14 cellular contexts compared by ENCODE assay signal in genomic region chr16:30565526-30565925, GRCh38. TPM values are rescaled to one million over a fixed set of nuclear protein-coding genes. Genes with fewer than 3 reads are reported as not detected.
A peak's percentile ranks its signal among the peaks of the same experiment; 100 is the strongest.
DNase-seq lines count a peak whose midpoint lies in the region; ATAC-seq and TF ChIP-seq lines count a peak whose summit lies in the region.
"Had no signal": no experiment of that assay in that cellular context is flagged by ENCODE, and none has a peak within 500 bp of the region (broad histone marks: within the 10 kb centered on the region; RNA-seq: fewer than 3 reads in every experiment).

No MANE protein-coding gene starts in this region.

- no peaks in the 10 kb centered on the region for H3K27me3 ChIP-seq in effector memory CD4-positive, alpha-beta T cell (replicated peaks; ENCODE audit: control insufficient read depth, insufficient read depth, low read length, poor library complexity, severe bottlenecking)
- no peaks in the 10 kb centered on the region for H3K27me3 ChIP-seq in tibial nerve

- no peak for TF ChIP-seq EP300 in tibial nerve (IDR thresholded peaks at IDR 0.05)

- no peak for ATAC-seq in activated T-cell treated with anti-CD3 and anti-CD28 coated beads, Interleukin-2, amount 50 U/mL, for 4 hours
- no peak for ATAC-seq in central memory CD8-positive, alpha-beta T cell (replicated peaks; ENCODE audit: extremely low read depth, poor library complexity, severe bottlenecking)
- ATAC-seq in stimulated activated effector memory CD8-positive, alpha-beta T cell treated with anti-CD3 and anti-CD28 coated beads, Interleukin-12 subunit alpha, Interleukin-12 subunit beta, amount 100 ng/mL, for 72 hours: no peak

- peak overlapping the region; percentile 18 for H3K27ac Mint-ChIP-seq in activated T-cell treated with anti-CD3 and anti-CD28 coated beads, Interleukin-2, amount 50 U/mL, for 24 hours
- peak overlapping the region; percentile 72 for H3K27ac Mint-ChIP-seq in central memory CD8-positive, alpha-beta T cell (ENCODE audit: low read depth)
- peak overlapping the region; percentile 99 for H3K27ac Mint-ChIP-seq in stimulated activated effector memory CD8-positive, alpha-beta T cell treated with anti-CD3 and anti-CD28 coated beads, Interleukin-12 subunit alpha, Interleukin-12 subunit beta, amount 100 ng/mL, for 72 hours
- H3K27ac Mint-ChIP-seq: HFFc6 had no signal

- H3K4me3 ChIP-seq in effector memory CD4-positive, alpha-beta T cell (ENCODE audit: insufficient read depth, low read depth, low read length, poor library complexity, severe bottlenecking): no peak overlapping the region
- no peak overlapping the region for H3K4me3 ChIP-seq in tibial nerve

- WGBS in tibial nerve, 2 donors: 68 to 73% methylated on average over 7 of the region's 7 CpGs

- TF ChIP-seq CTCF in tibial nerve (IDR thresholded peaks at IDR 0.05): no peak

- no peak overlapping the region for H3K27ac ChIP-seq in effector memory CD4-positive, alpha-beta T cell (ENCODE audit: insufficient read depth, low read length, poor library complexity, severe bottlenecking)
- no peak overlapping the region for H3K27ac ChIP-seq in tibial nerve

- peaks cover 48% of the 10 kb centered on the region for H3K4me1 Mint-ChIP-seq in activated T-cell treated with anti-CD3 and anti-CD28 coated beads, Interleukin-2, amount 50 U/mL, for 24 hours (ENCODE audit: low read depth)
- peaks cover 37% of the 10 kb centered on the region for H3K4me1 Mint-ChIP-seq in activated T-cell treated with anti-CD3 and anti-CD28 coated beads, Interleukin-2, amount 50 U/mL, for 4 hours (ENCODE audit: low read depth)
- peaks cover 34% of the 10 kb centered on the region for H3K4me1 Mint-ChIP-seq in central memory CD8-positive, alpha-beta T cell
- H3K4me1 Mint-ChIP-seq in stimulated activated effector memory CD8-positive, alpha-beta T cell treated with anti-CD3 and anti-CD28 coated beads, Interleukin-12 subunit alpha, Interleukin-12 subunit beta, amount 100 ng/mL, for 72 hours: peaks cover 46% of the 10 kb centered on the region

- no peak for TF ChIP-seq POLR2A in tibial nerve (IDR thresholded peaks at IDR 0.05)

- H3K4me1 ChIP-seq in effector memory CD4-positive, alpha-beta T cell (ENCODE audit: control insufficient read depth, insufficient read depth, low read length, poor library complexity, severe bottlenecking): peaks cover 23% of the 10 kb centered on the region
- H3K4me1 ChIP-seq in tibial nerve: peaks cover 0 to 15% (median 10%) of the 10 kb centered on the region in 4 donors

- H3K9me3 Mint-ChIP-seq in activated T-cell treated with anti-CD3 and anti-CD28 coated beads, Interleukin-2, amount 50 U/mL, for 24 hours: no peaks in the 10 kb centered on the region
- no peaks in the 10 kb centered on the region for H3K9me3 Mint-ChIP-seq in activated T-cell treated with anti-CD3 and anti-CD28 coated beads, Interleukin-2, amount 50 U/mL, for 4 hours
- no peaks in the 10 kb centered on the region for H3K9me3 Mint-ChIP-seq in central memory CD8-positive, alpha-beta T cell
- no peaks in the 10 kb centered on the region for H3K9me3 Mint-ChIP-seq in stimulated activated effector memory CD8-positive, alpha-beta T cell treated with anti-CD3 and anti-CD28 coated beads, Interleukin-12 subunit alpha, Interleukin-12 subunit beta, amount 100 ng/mL, for 72 hours
- H3K9me3 Mint-ChIP-seq: CD14-positive monocyte, HFFc6 had no signal

- no peaks in the 10 kb centered on the region for H3K9me3 ChIP-seq in effector memory CD4-positive, alpha-beta T cell (ENCODE audit: control insufficient read depth, low read length)
- H3K9me3 ChIP-seq in tibial nerve: no peaks in the 10 kb centered on the region

- no peaks in the 10 kb centered on the region for H3K27me3 Mint-ChIP-seq in activated T-cell treated with anti-CD3 and anti-CD28 coated beads, Interleukin-2, amount 50 U/mL, for 24 hours
- H3K27me3 Mint-ChIP-seq in activated T-cell treated with anti-CD3 and anti-CD28 coated beads, Interleukin-2, amount 50 U/mL, for 4 hours (ENCODE audit: low read depth): no peaks in the 10 kb centered on the region
- H3K27me3 Mint-ChIP-seq in central memory CD8-positive, alpha-beta T cell: no peaks in the 10 kb centered on the region

- no peaks in the 10 kb centered on the region for H3K36me3 Mint-ChIP-seq in activated T-cell treated with anti-CD3 and anti-CD28 coated beads, Interleukin-2, amount 50 U/mL, for 24 hours (ENCODE audit: low read depth)
- H3K36me3 Mint-ChIP-seq in activated T-cell treated with anti-CD3 and anti-CD28 coated beads, Interleukin-2, amount 50 U/mL, for 4 hours (ENCODE audit: insufficient read depth): no peaks in the 10 kb centered on the region
- peaks cover 9% of the 10 kb centered on the region for H3K36me3 Mint-ChIP-seq in central memory CD8-positive, alpha-beta T cell (ENCODE audit: insufficient read depth)
- peaks cover 8% of the 10 kb centered on the region for H3K36me3 Mint-ChIP-seq in stimulated activated effector memory CD8-positive, alpha-beta T cell treated with anti-CD3 and anti-CD28 coated beads, Interleukin-12 subunit alpha, Interleukin-12 subunit beta, amount 100 ng/mL, for 72 hours
- H3K36me3 Mint-ChIP-seq: CD14-positive monocyte had no signal

- H3K36me3 ChIP-seq in effector memory CD4-positive, alpha-beta T cell (ENCODE audit: control insufficient read depth, insufficient read depth, low read length): no peaks in the 10 kb centered on the region
- peaks cover 0 to 3% (median 0%) of the 10 kb centered on the region in 3 donors for H3K36me3 ChIP-seq in tibial nerve

- no peak overlapping the region for H3K4me3 Mint-ChIP-seq in activated T-cell treated with anti-CD3 and anti-CD28 coated beads, Interleukin-2, amount 50 U/mL, for 24 hours
- H3K4me3 Mint-ChIP-seq in activated T-cell treated with anti-CD3 and anti-CD28 coated beads, Interleukin-2, amount 50 U/mL, for 4 hours: no peak overlapping the region
- H3K4me3 Mint-ChIP-seq in central memory CD8-positive, alpha-beta T cell: no peak overlapping the region
- no peak overlapping the region for H3K4me3 Mint-ChIP-seq in stimulated activated effector memory CD8-positive, alpha-beta T cell treated with anti-CD3 and anti-CD28 coated beads, Interleukin-12 subunit alpha, Interleukin-12 subunit beta, amount 100 ng/mL, for 72 hours
- H3K4me3 Mint-ChIP-seq: HFFc6 had no signal

- DNase-seq in activated T-cell treated with anti-CD3 and anti-CD28 coated beads, Interleukin-2, amount 50 U/mL, for 24 hours: no peak
- no peak for DNase-seq in activated T-cell treated with anti-CD3 and anti-CD28 coated beads, Interleukin-2, amount 50 U/mL, for 4 hours
- peak; percentile 48 to 86 for DNase-seq in NCI-H524 (lab: John Stamatoyannopoulos, UW)
- no peak for DNase-seq in central memory CD8-positive, alpha-beta T cell (ENCODE audit: low spot score in 2 of 2)
- no peak for DNase-seq in stimulated activated effector memory CD8-positive, alpha-beta T cell treated with anti-CD3 and anti-CD28 coated beads, Interleukin-12 subunit alpha, Interleukin-12 subunit beta, amount 100 ng/mL, for 72 hours (ENCODE audit: low spot score in 2 of 2)
- DNase-seq in effector memory CD4-positive, alpha-beta T cell: no peak
- no peak for DNase-seq in NCI-H1092 (lab: John Stamatoyannopoulos, UW)
- DNase-seq in tibial nerve (ENCODE audit: low spot score in 2 of 2): no peak
- DNase-seq: HFFc6, MM.1S, NCI-H1105 treated with DMSO at 0.1 percent for 48 hours, NCI-H187, NCI-H510A had no signal

RNA-seq across cellular contexts. Expression of gene ZNF688, which starts 6.0 kb away (rescaled TPM):
- total RNA-seq in activated T-cell treated with anti-CD3 and anti-CD28 coated beads, Interleukin-2, amount 50 U/mL, for 4 hours: 1 to 10 TPM; 5.6 to 8.1 (median 7.4) TPM
- total RNA-seq in tibial nerve: 10 to 100 TPM; 15.7 to 28.6 (median 22.9) TPM

RNA-seq across cellular contexts. Expression of gene ZNF764, which starts 7.4 kb away (rescaled TPM):
- 10 to 100 TPM; 21.2 to 23.4 (median 22.5) TPM for total RNA-seq in activated T-cell treated with anti-CD3 and anti-CD28 coated beads, Interleukin-2, amount 50 U/mL, for 4 hours
- 10 to 100 TPM; 12.5 to 16.7 (median 15.3) TPM for total RNA-seq in tibial nerve

RNA-seq across cellular contexts. Expression of gene ZNF785, which starts 20.0 kb away (rescaled TPM):
- total RNA-seq in activated T-cell treated with anti-CD3 and anti-CD28 coated beads, Interleukin-2, amount 50 U/mL, for 4 hours: 1 to 10 TPM; 4.7 to 9.5 (median 6.8) TPM
- total RNA-seq in tibial nerve: 10 to 100 TPM; 12.0 to 17.1 (median 14.9) TPM

RNA-seq across cellular contexts. Expression of gene ZNF747, which starts 30.9 kb away (rescaled TPM):
- total RNA-seq in activated T-cell treated with anti-CD3 and anti-CD28 coated beads, Interleukin-2, amount 50 U/mL, for 4 hours: 10 to 100 TPM; 14.2 to 15.4 (median 15.2) TPM
- total RNA-seq in tibial nerve: 10 to 100 TPM; 17.4 to 22.2 (median 19.6) TPM

RNA-seq across cellular contexts. Expression of gene ZNF768, which starts 39.2 kb away (rescaled TPM):
- total RNA-seq in activated T-cell treated with anti-CD3 and anti-CD28 coated beads, Interleukin-2, amount 50 U/mL, for 4 hours: 10 to 100 TPM in 2 of 3 donors, 1 to 10 TPM in 1; 9.1 to 10.7 (median 10.5) TPM
- 10 to 100 TPM; 22.8 to 40.2 (median 31.8) TPM for total RNA-seq in tibial nerve

Comparison
In these comparisons a context has a peak if more than half of its experiments do, and no peak if none do; other contexts are left out.
1. DNase-seq: peak in NCI-H524 (2 of 2); none in activated T-cell treated with anti-CD3 and anti-CD28 coated beads, Interleukin-2, amount 50 U/mL, for 24 hours (single experiment), activated T-cell treated with anti-CD3 and anti-CD28 coated beads, Interleukin-2, amount 50 U/mL, for 4 hours (single experiment), central memory CD8-positive, alpha-beta T cell (0 of 2), stimulated activated effector memory CD8-positive, alpha-beta T cell treated with anti-CD3 and anti-CD28 coated beads, Interleukin-12 subunit alpha, Interleukin-12 subunit beta, amount 100 ng/mL, for 72 hours (0 of 2), effector memory CD4-positive, alpha-beta T cell (0 of 3), NCI-H1092 (single experiment) and tibial nerve (0 of 2).
2. H3K27ac Mint-ChIP-seq: peak in every context shown above with its lines; median percentile 99 in stimulated activated effector memory CD8-positive, alpha-beta T cell treated with anti-CD3 and anti-CD28 coated beads, Interleukin-12 subunit alpha, Interleukin-12 subunit beta, amount 100 ng/mL, for 72 hours; 72 in central memory CD8-positive, alpha-beta T cell; 18 in activated T-cell treated with anti-CD3 and anti-CD28 coated beads, Interleukin-2, amount 50 U/mL, for 24 hours.